11 cellular contexts compared by ENCODE assay signal in genomic region chr17:65698381-65699061, GRCh38.
A peak's percentile ranks its signal among the peaks of the same experiment; 100 is the strongest.
DNase-seq lines count a peak whose midpoint lies in the region; ATAC-seq and TF ChIP-seq lines count a peak whose summit lies in the region.
"Had no signal": no experiment of that assay in that cellular context is flagged by ENCODE, and none has a peak within 500 bp of the region (broad histone marks: within the 10 kb centered on the region; RNA-seq: fewer than 3 reads in every experiment).

No MANE protein-coding gene starts in this region.

- H3K4me3 Mint-ChIP-seq in endothelial cell (ENCODE audit: unreplicated experiment) (no peak overlapping the region), mesothelial cell of epicardium (peak overlapping the region; percentile 57)

- H3K9me3 Mint-ChIP-seq in endothelial cell (ENCODE audit: unreplicated experiment): no peaks in the 10 kb centered on the region
- no peaks in the 10 kb centered on the region for H3K9me3 Mint-ChIP-seq in mesothelial cell of epicardium

- H3K27me3 Mint-ChIP-seq in endothelial cell (ENCODE audit: unreplicated experiment) (peaks cover 3% of the 10 kb centered on the region), mesothelial cell of epicardium (ENCODE audit: low read depth) (no peaks in the 10 kb centered on the region)

- H3K27ac Mint-ChIP-seq in endothelial cell (ENCODE audit: unreplicated experiment): peak overlapping the region; percentile 83
- peak overlapping the region; percentile 95 for H3K27ac Mint-ChIP-seq in mesothelial cell of epicardium

- H3K36me3 Mint-ChIP-seq in endothelial cell (ENCODE audit: low read depth, unreplicated experiment) (peaks cover 3% of the 10 kb centered on the region), mesothelial cell of epicardium (no peaks in the 10 kb centered on the region)

- DNase-seq in ACHN (peak; percentile 84), endothelial cell (ENCODE audit: low spot score) (peak; percentile 7), mesothelial cell of epicardium (ENCODE audit: low spot score in 2 of 2, unreplicated experiment in 2 of 2) (no peak), DMS 273 (lab: John Stamatoyannopoulos, UW; ENCODE audit: unreplicated experiment) (no peak), DMS79 treated with DMSO at 0.1 percent for 48 hours (lab: John Stamatoyannopoulos, UW) (no peak)
- DNase-seq in activated T-cell treated with anti-CD3 and anti-CD28 coated beads, Interleukin-2, amount 50 U/mL, for 1 hour: no peak
- DNase-seq: anterior cingulate cortex, BE2C, NCI-H1092 treated with DMSO at 0.1 percent for 48 hours had no signal

- WGBS in HUES64: 18% methylated on average over 11 of the region's 11 CpGs

- peaks cover 51% of the 10 kb centered on the region for H3K4me1 ChIP-seq in HUES64 (ENCODE audit: insufficient read depth, low read length)
- H3K4me1 ChIP-seq: BE2C had no signal

- no peaks in the 10 kb centered on the region for H3K36me3 ChIP-seq in HUES64 (ENCODE audit: insufficient read depth, low read length)
- H3K36me3 ChIP-seq: BE2C had no signal

- TF ChIP-seq CTCF in endothelial cell (IDR thresholded peaks at IDR 0.05; ENCODE audit: unreplicated experiment): no peak
- no peak for TF ChIP-seq CTCF in mesothelial cell of epicardium (IDR thresholded peaks at IDR 0.05; ENCODE audit: unreplicated experiment)

- peak overlapping the region; percentile 24 for H3K4me3 ChIP-seq in HUES64 (ENCODE audit: low read length)

- no peaks in the 10 kb centered on the region for H3K27me3 ChIP-seq in HUES64 (ENCODE audit: insufficient read depth, low read length)

- peak overlapping the region; percentile 83 for H3K27ac ChIP-seq in HUES64 (ENCODE audit: low read depth, low read length)

- in situ Hi-C loops in ACHN (cut with HindIII; ENCODE audit: low pct_ligation_motif_present, low pct_unique_long_range_greater_than_20kb, low sequenced_read_pairs): no loop called here

- H3K9ac ChIP-seq in HUES64 (ENCODE audit: low read depth, low read length): peak overlapping the region; percentile 52

- no peaks in the 10 kb centered on the region for H3K9me3 ChIP-seq in HUES64 (ENCODE audit: insufficient read depth, low read depth, low read length)
- H3K9me3 ChIP-seq: BE2C had no signal

- no peak for ATAC-seq in GM21423 (IDR thresholded peaks at IDR 0.05; ENCODE audit: unreplicated experiment)

- peaks cover 32% of the 10 kb centered on the region for H3K4me1 Mint-ChIP-seq in endothelial cell (ENCODE audit: unreplicated experiment)
- peaks cover 50% of the 10 kb centered on the region for H3K4me1 Mint-ChIP-seq in mesothelial cell of epicardium

Comparison
In these comparisons a context has a peak if more than half of its experiments do, and no peak if none do; other contexts are left out.
1. DNase-seq: peak in ACHN (single experiment) and endothelial cell (single experiment); none in mesothelial cell of epicardium (0 of 2), activated T-cell treated with anti-CD3 and anti-CD28 coated beads, Interleukin-2, amount 50 U/mL, for 1 hour (single experiment), DMS 273 (single experiment) and DMS79 treated with DMSO at 0.1 percent for 48 hours (single experiment).